Comparison of ENCODE assay signal across 20 cellular contexts in genomic region chr13:53150568-53150967, GRCh38.
A peak's percentile ranks its signal among the peaks of the same experiment; 100 is the strongest.
DNase-seq lines count a peak whose midpoint lies in the region; ATAC-seq and TF ChIP-seq lines count a peak whose summit lies in the region.
"Had no signal": no experiment of that assay in that cellular context is flagged by ENCODE, and none has a peak within 500 bp of the region (broad histone marks: within the 10 kb centered on the region; RNA-seq: fewer than 3 reads in every experiment).

No MANE protein-coding gene starts in this region.

- in situ Hi-C loops in GM23248 (cut with MboI), result no loop called here

- peak overlapping the region; percentile 57 for H4K91ac ChIP-seq in trophoblast cell (ENCODE audit: low read depth, low read length)

- TF ChIP-seq CTCF in body of pancreas (IDR thresholded peaks at IDR 0.05) (no peak), left lung (IDR thresholded peaks at IDR 0.05) (no peak), vagina (IDR thresholded peaks at IDR 0.05) (no peak)

- H3K4me1 ChIP-seq in GM23248 (ENCODE audit: insufficient read depth), result no peaks in the 10 kb centered on the region
- no peaks in the 10 kb centered on the region for H3K4me1 ChIP-seq in body of pancreas
- peaks cover 0 to 2% of the 10 kb centered on the region in 2 experiments for H3K4me1 ChIP-seq in trophoblast cell (ENCODE audit: control insufficient read depth in 1 of 2, insufficient read depth in 2 of 2, low read length in 2 of 2)
- no peaks in the 10 kb centered on the region for H3K4me1 ChIP-seq in left lung
- H3K4me1 ChIP-seq in vagina, result peaks cover 7% of the 10 kb centered on the region

- H3K14ac ChIP-seq in trophoblast cell (ENCODE audit: low read length), result no peak overlapping the region

- peak overlapping the region; percentile 40 for H2BK120ac ChIP-seq in trophoblast cell (ENCODE audit: insufficient read depth, low read length, poor library complexity)

- peaks cover 3% of the 10 kb centered on the region for H3K79me1 ChIP-seq in trophoblast cell (ENCODE audit: low read length)

- no peaks in the 10 kb centered on the region for H3K79me2 ChIP-seq in GM23248 (ENCODE audit: insufficient read depth)
- H3K79me2 ChIP-seq in trophoblast cell (ENCODE audit: control insufficient read depth, insufficient read depth, low read length, poor library complexity), result no peaks in the 10 kb centered on the region

- DNase-seq in GM23248 (peak; percentile 8), NCI-H226 (peak; percentile 12), body of pancreas (peak; percentile 57 to 71 (median 66)), trophoblast cell (no peak), left lung (no peak), vagina (ENCODE audit: extremely low spot score in 2 of 2) (no peak)
- DNase-seq: activated CD4-positive, alpha-beta T cell treated with anti-CD3 and anti-CD28 coated beads, Interleukin-2, amount 50 U/mL, for 1 hour; activated gamma-delta T cell treated with Interleukin-2 at 50 U/mL for 16 hours; activated T-cell treated with anti-CD3 and anti-CD28 coated beads, Interleukin-2, amount 50 U/mL, for 4 hours; H9; KBM-7; NCI-H146; right cardiac atrium; SIG-M5; stimulated activated CD4-positive, alpha-beta T cell treated with anti-CD3 and anti-CD28 coated beads, Interleukin-4, amount 100 ng/mL, for 1 hour; T-helper 9 cell had no signal

- no peaks in the 10 kb centered on the region for H4K20me1 ChIP-seq in GM23248 (ENCODE audit: insufficient read depth)

- H2AFZ ChIP-seq in GM23248 (no peak overlapping the region), trophoblast cell (ENCODE audit: insufficient read depth, low read length, poor library complexity) (no peak overlapping the region)

- no peaks in the 10 kb centered on the region for H3K9me2 ChIP-seq in GM23248 (ENCODE audit: insufficient read depth)

- ATAC-seq in body of pancreas, result peak; percentile 95
- no peak for ATAC-seq in left lung
- ATAC-seq in GM21360 (IDR thresholded peaks at IDR 0.05; ENCODE audit: unreplicated experiment), result no peak
- ATAC-seq: activated T-cell treated with anti-CD3 and anti-CD28 coated beads, Interleukin-2, amount 50 U/mL, for 4 hours; stimulated activated memory B cell treated with anti-CD40 and anti-IgM and Interleukin-4, amounts not matched to agents 10 μg/mL and 1 μg/mL and 100 μg/mL, for 72 hours had no signal

- peak overlapping the region; percentile 77 for H2BK12ac ChIP-seq in trophoblast cell (ENCODE audit: low read length)

- no peak overlapping the region for H3K4me2 ChIP-seq in GM23248 (ENCODE audit: unreplicated experiment)
- H3K4me2 ChIP-seq in trophoblast cell (ENCODE audit: low read length), result no peak overlapping the region

- WGBS in GM23248 (ENCODE audit: low coverage in 1 of 2, low lambda C conversion rate in 2 of 2, missing lambda C conversion rate in 2 of 2), 2 experiments, result 57 to 64% methylated on average over 5 of the region's 5 CpGs
- WGBS in body of pancreas, 2 donors, result 37 to 44% methylated on average over 5 of the region's 5 CpGs
- WGBS in trophoblast cell (ENCODE audit: extremely low coverage, insufficient coverage, insufficient read length), result no CpG with 5 or more reads among the region's 5 CpGs

- H3K9ac ChIP-seq in GM23248 (no peak overlapping the region), trophoblast cell (ENCODE audit: low read length) (no peak overlapping the region)

- H3K18ac ChIP-seq in trophoblast cell (ENCODE audit: low read length), result no peak overlapping the region

- intact Hi-C loops in body of pancreas (cut with DNase I), result no loop called here
- intact Hi-C loops in left lung (cut with DNase I), result no loop called here
- intact Hi-C loops in vagina (cut with DNase I), result no loop called here

- TF ChIP-seq POLR2A in body of pancreas (IDR thresholded peaks at IDR 0.05), result no peak
- no peak for TF ChIP-seq POLR2A in vagina (IDR thresholded peaks at IDR 0.05)

- H3K27me3 ChIP-seq in GM23248 (replicated peaks; ENCODE audit: insufficient read depth) (no peaks in the 10 kb centered on the region), body of pancreas (peaks cover 0 to 3% of the 10 kb centered on the region in 2 donors), trophoblast cell (ENCODE audit: insufficient read depth, low read length) (no peaks in the 10 kb centered on the region), left lung (peaks cover 0 to 13% of the 10 kb centered on the region in 2 donors), vagina (no peaks in the 10 kb centered on the region)

- peak overlapping the region; percentile 54 for H2BK5ac ChIP-seq in trophoblast cell (ENCODE audit: low read depth, low read length, poor library complexity)

- H2AK5ac ChIP-seq in trophoblast cell (ENCODE audit: low read length), result peak overlapping the region; percentile 98

- no peak overlapping the region for H3K27ac ChIP-seq in GM23248
- H3K27ac ChIP-seq in body of pancreas, result no peak overlapping the region
- no peak overlapping the region for H3K27ac ChIP-seq in trophoblast cell (ENCODE audit: low read depth, low read length)
- H3K27ac ChIP-seq in left lung, result no peak overlapping the region
- no peak overlapping the region for H3K27ac ChIP-seq in vagina
- H3K27ac ChIP-seq: C4-2B, VCaP had no signal

- no peak overlapping the region for H3K23ac ChIP-seq in trophoblast cell (ENCODE audit: low read length)

- no peaks in the 10 kb centered on the region for H3F3A ChIP-seq in GM23248 (ENCODE audit: insufficient read depth)

- H3K4me3 ChIP-seq in GM23248 (no peak overlapping the region), body of pancreas (no peak overlapping the region), trophoblast cell (ENCODE audit: low read depth, low read length) (no peak overlapping the region), left lung (no peak overlapping the region), vagina (no peak overlapping the region)

- no peaks in the 10 kb centered on the region for H3K9me3 ChIP-seq in GM23248 (ENCODE audit: low read depth)
- no peaks in the 10 kb centered on the region for H3K9me3 ChIP-seq in body of pancreas
- H3K9me3 ChIP-seq in trophoblast cell (ENCODE audit: insufficient read depth, low read depth, low read length), result no peaks in the 10 kb centered on the region
- H3K9me3 ChIP-seq in left lung, result no peaks in the 10 kb centered on the region
- H3K9me3 ChIP-seq in vagina, result no peaks in the 10 kb centered on the region

- H4K8ac ChIP-seq in trophoblast cell (ENCODE audit: low read depth, low read length), result no peak overlapping the region

- H3K36me3 ChIP-seq in GM23248 (ENCODE audit: low read depth) (no peaks in the 10 kb centered on the region), body of pancreas (replicated peaks in 1 of 2; ENCODE audit: insufficient read depth in 1 of 2, low read depth in 2 of 2) (no peaks in the 10 kb centered on the region), trophoblast cell (ENCODE audit: control insufficient read depth in 1 of 2, insufficient read depth in 2 of 2, low read length in 2 of 2) (no peaks in the 10 kb centered on the region), left lung (no peaks in the 10 kb centered on the region), vagina (no peaks in the 10 kb centered on the region)

- H4K12ac ChIP-seq in trophoblast cell (ENCODE audit: low read depth, low read length), result no peak overlapping the region

- peak overlapping the region; percentile 43 for H3K4ac ChIP-seq in trophoblast cell (ENCODE audit: low read depth, low read length)

Comparison
In these comparisons a context has a peak if more than half of its experiments do, and no peak if none do; other contexts are left out.
1. DNase-seq: peak in GM23248 (single experiment), NCI-H226 (single experiment) and body of pancreas (4 of 4); none in trophoblast cell (0 of 2), left lung (0 of 2) and vagina (0 of 2).